27 cellular contexts compared by ENCODE assay signal in genomic region chr2:150319085-150319484, GRCh38.
A peak's percentile ranks its signal among the peaks of the same experiment; 100 is the strongest.
DNase-seq lines count a peak whose midpoint lies in the region; ATAC-seq, FAIRE-seq and TF ChIP-seq lines count a peak whose summit lies in the region.
"Had no signal": no experiment of that assay in that cellular context is flagged by ENCODE, and none has a peak within 500 bp of the region (broad histone marks: within the 10 kb centered on the region; RNA-seq: fewer than 3 reads in every experiment).

No MANE protein-coding gene starts in this region.

- CTCF ChIA-PET in HepG2 (lab: Yijun Ruan, JAX; ENCODE audit: low intra/inter-chr PET ratio, low total read pairs) = no interaction called here

- FAIRE-seq in HepG2 (lab: Jason Lieb, UNC) (no peak), H54 (lab: Jason Lieb, UNC) (peak; percentile 45)
- FAIRE-seq: A204.1, GM12878, GM12892, GM18507 had no signal

- POLR2A ChIA-PET in HepG2 (lab: Yijun Ruan, JAX) = no interaction called here

- H2BK5ac ChIP-seq in trophoblast cell (ENCODE audit: low read depth, low read length, poor library complexity) = no peak overlapping the region

- H3K79me2 ChIP-seq in HepG2 (ENCODE audit: insufficient read depth, low read length) (no peaks in the 10 kb centered on the region), trophoblast cell (ENCODE audit: control insufficient read depth, insufficient read depth, low read length, poor library complexity) (no peaks in the 10 kb centered on the region)

- H3K9me3 ChIP-seq in liver (ENCODE audit: control insufficient read depth in 4 of 4, low read length in 3 of 4) = no peaks in the 10 kb centered on the region
- peaks cover 77% of the 10 kb centered on the region for H3K9me3 ChIP-seq in HepG2 (ENCODE audit: low read length)
- H3K9me3 ChIP-seq in right lobe of liver = peaks cover 0 to 4% (median 0%) of the 10 kb centered on the region in 4 donors
- H3K9me3 ChIP-seq in trophoblast cell (ENCODE audit: insufficient read depth, low read depth, low read length) = no peaks in the 10 kb centered on the region
- H3K9me3 ChIP-seq: BE2C had no signal

- in situ Hi-C loops in HepG2 (cut with HindIII; ENCODE audit: extremely low pct_ligation_motif_present, low pct_unique_long_range_greater_than_20kb) = no loop called here

- H3K9ac ChIP-seq in liver (ENCODE audit: low read depth in 1 of 2, low read length in 2 of 2) = no peak overlapping the region
- H3K9ac ChIP-seq in HepG2 (ENCODE audit: insufficient read depth, low read depth, low read length) = no peak overlapping the region
- no peak overlapping the region for H3K9ac ChIP-seq in trophoblast cell (ENCODE audit: low read length)
- H3K9ac ChIP-seq: BLaER1 had no signal

- no peak overlapping the region for H2AK5ac ChIP-seq in trophoblast cell (ENCODE audit: low read length)

- H3K4me2 ChIP-seq in HepG2 (ENCODE audit: low read depth, low read length) = no peak overlapping the region
- H3K4me2 ChIP-seq in trophoblast cell (ENCODE audit: low read length) = no peak overlapping the region
- H3K4me2 ChIP-seq: BLaER1 had no signal

- TF ChIP-seq EP300 in HepG2 (IDR thresholded peaks at IDR 0.05; ENCODE audit: low read depth in 2 of 2, low read length in 2 of 2) = no peak
- no peak for TF ChIP-seq EP300 in HepG2 (CRISPR knock-in tag; IDR thresholded peaks at IDR 0.05; ENCODE audit: borderline replicate concordance)

- H4K12ac ChIP-seq in trophoblast cell (ENCODE audit: low read depth, low read length) = no peak overlapping the region

- H3K27me3 ChIP-seq in liver (ENCODE audit: control insufficient read depth in 4 of 4, insufficient read depth in 4 of 4, low read length in 3 of 4) (no peaks in the 10 kb centered on the region), HepG2 (ENCODE audit: control insufficient read depth in 1 of 2, insufficient read depth in 2 of 2, low read length in 2 of 2) (no peaks in the 10 kb centered on the region), right lobe of liver (no peaks in the 10 kb centered on the region), trophoblast cell (ENCODE audit: insufficient read depth, low read length) (no peaks in the 10 kb centered on the region)
- H3K27me3 ChIP-seq: BE2C, BLaER1 had no signal

- H3K14ac ChIP-seq in trophoblast cell (ENCODE audit: low read length) = no peak overlapping the region

- H3K4me3 ChIP-seq in liver (ENCODE audit: low read depth in 1 of 3, low read length in 3 of 3) (no peak overlapping the region), HepG2 (replicated peaks in 1 of 3; ENCODE audit: insufficient read depth in 1 of 3, low read depth in 2 of 3, low read length in 3 of 3) (no peak overlapping the region), right lobe of liver (peak overlapping the region in 1 of 3 donors; percentile 7), trophoblast cell (ENCODE audit: low read depth, low read length) (no peak overlapping the region)
- H3K4me3 ChIP-seq: BLaER1, GM12878 had no signal

- TF ChIP-seq CTCF in liver (IDR thresholded peaks at IDR 0.05; ENCODE audit: low read depth, low read length, missing input control) (no peak), HepG2 (CRISPR knock-in tag; IDR thresholded peaks at IDR 0.05) (no peak), right lobe of liver (IDR thresholded peaks at IDR 0.05) (no peak)

- 61% methylated on average over 4 of the region's 4 CpGs for WGBS in liver
- 67% methylated on average over 4 of the region's 4 CpGs for WGBS in HepG2 (ENCODE audit: low lambda C conversion rate)
- WGBS in right lobe of liver (ENCODE audit: insufficient coverage, low coverage, low lambda C conversion rate, missing lambda C conversion rate) = 46% methylated on average over 4 of the region's 4 CpGs
- WGBS in trophoblast cell (ENCODE audit: extremely low coverage, insufficient coverage, insufficient read length) = no CpG with 5 or more reads among the region's 4 CpGs

- H3K4me1 ChIP-seq in liver (ENCODE audit: control insufficient read depth in 4 of 4, insufficient read depth in 4 of 4, low read length in 3 of 4) (peaks cover 2 to 12% (median 7%) of the 10 kb centered on the region in 4 donors), HepG2 (ENCODE audit: insufficient read depth, low read length) (no peaks in the 10 kb centered on the region), right lobe of liver (peaks cover 0 to 22% (median 3%) of the 10 kb centered on the region in 4 donors), trophoblast cell (ENCODE audit: control insufficient read depth in 1 of 2, insufficient read depth in 2 of 2, low read length in 2 of 2) (no peaks in the 10 kb centered on the region)
- H3K4me1 ChIP-seq: BE2C, BLaER1 had no signal

- no peaks in the 10 kb centered on the region for H3K79me1 ChIP-seq in trophoblast cell (ENCODE audit: low read length)

- no peak overlapping the region for H2AFZ ChIP-seq in HepG2 (ENCODE audit: low read length)
- H2AFZ ChIP-seq in trophoblast cell (ENCODE audit: insufficient read depth, low read length, poor library complexity) = no peak overlapping the region

- no peak for ATAC-seq in HepG2
- peak; percentile 54 to 88 (median 70) for ATAC-seq in right lobe of liver
- ATAC-seq in HG03521 (IDR thresholded peaks at IDR 0.05; ENCODE audit: unreplicated experiment) = no peak
- ATAC-seq: GM12878 had no signal

- TF ChIP-seq POLR2A in HepG2 (IDR thresholded peaks at IDR 0.05; ENCODE audit: insufficient read depth in 1 of 2, low read depth in 2 of 2, low read length in 2 of 2) (no peak), H54 (IDR thresholded peaks at IDR 0.05; ENCODE audit: low read depth, low read length) (no peak), right lobe of liver (IDR thresholded peaks at IDR 0.05) (no peak)

- H4K91ac ChIP-seq in trophoblast cell (ENCODE audit: low read depth, low read length) = no peak overlapping the region

- TF ChIP-seq RAD21 in liver (IDR thresholded peaks at IDR 0.05) (peak; percentile 11 to 24), HepG2 (CRISPR knock-in tag; IDR thresholded peaks at IDR 0.05) (no peak)

- H4K8ac ChIP-seq in trophoblast cell (ENCODE audit: low read depth, low read length) = no peak overlapping the region

- intact Hi-C loops in HepG2 (cut with micrococcal nuclease; ENCODE audit: unreplicated experiment) (no loop called here), right lobe of liver (cut with DNase I) (no loop called here)

- H2BK120ac ChIP-seq in trophoblast cell (ENCODE audit: insufficient read depth, low read length, poor library complexity) = no peak overlapping the region

- no peak overlapping the region for H2BK12ac ChIP-seq in trophoblast cell (ENCODE audit: low read length)

- no TSS peak for BruUV-seq in HepG2 (replicated peaks; lab: Mats Ljungman, UMichigan)

- DNase-seq in HepG2 (ENCODE audit: low spot score) = no peak
- DNase-seq in H54 (ENCODE audit: insufficient read length, low spot score) = no peak
- DNase-seq in right lobe of liver = no peak
- DNase-seq in trophoblast cell = peak; percentile 32 to 56
- DNase-seq in SW 1271 (lab: John Stamatoyannopoulos, UW) = no peak
- DNase-seq in SHP77 treated with DMSO at 0.1 percent for 48 hours (lab: John Stamatoyannopoulos, UW) = no peak
- DNase-seq: 8988T; ACHN; BE2C; C1 segment of cervical spinal cord; CD4-positive, alpha-beta memory T cell; CD4-positive, CD25-positive, alpha-beta regulatory T cell; CD8-positive, alpha-beta memory T cell; COR-L47; DMS 273 treated with DMSO at 0.1 percent for 48 hours; DMS153; DMS79; DND-41; EL; GDM1 had no signal

- H3K4ac ChIP-seq in trophoblast cell (ENCODE audit: low read depth, low read length) = no peak overlapping the region

- H3K27ac ChIP-seq in liver (ENCODE audit: low read depth in 1 of 2, low read length in 2 of 2) (peak overlapping the region in 1 of 2 donors; percentile 53), HepG2 (ENCODE audit: extremely low read length, insufficient read depth, low read length) (no peak overlapping the region), right lobe of liver (peak overlapping the region in 1 of 3 donors; percentile 14), trophoblast cell (ENCODE audit: low read depth, low read length) (no peak overlapping the region)
- H3K27ac ChIP-seq: BLaER1 had no signal

- H3K36me3 ChIP-seq in liver (ENCODE audit: control insufficient read depth in 4 of 4, insufficient read depth in 3 of 4, low read depth in 1 of 4, low read length in 3 of 4) (no peaks in the 10 kb centered on the region), HepG2 (replicated peaks in 1 of 2; ENCODE audit: control insufficient read depth in 1 of 2, insufficient read depth in 2 of 2, low read length in 2 of 2) (no peaks in the 10 kb centered on the region), right lobe of liver (no peaks in the 10 kb centered on the region), trophoblast cell (ENCODE audit: control insufficient read depth in 1 of 2, insufficient read depth in 2 of 2, low read length in 2 of 2) (no peaks in the 10 kb centered on the region)
- H3K36me3 ChIP-seq: BE2C, BLaER1 had no signal

- no peaks in the 10 kb centered on the region for H4K20me1 ChIP-seq in HepG2 (ENCODE audit: insufficient read depth, low read length)
- H4K20me1 ChIP-seq: BLaER1 had no signal

- H3K18ac ChIP-seq in trophoblast cell (ENCODE audit: low read length) = no peak overlapping the region

- H3K23ac ChIP-seq in trophoblast cell (ENCODE audit: low read length) = no peak overlapping the region

TF ChIP-seq in liver, 16 proteins besides CTCF, POLR2A, EP300 and RAD21:
- peak in 1 of 2 donors; percentile 13 for TF ChIP-seq JUND (IDR thresholded peaks at IDR 0.05)
- no peak for TF ChIP-seq FOXA1 (IDR thresholded peaks at IDR 0.05)
- TF ChIP-seq HNF4A (conservative IDR thresholded peaks at IDR 0.05) = peak in 1 of 2 donors; percentile 25

TF ChIP-seq in HepG2, 621 proteins besides CTCF, POLR2A, EP300 and RAD21 (continues in another document):
- TF ChIP-seq ZBTB43 (CRISPR knock-in tag; conservative IDR thresholded peaks at IDR 0.05) (no peak), ATRX (CRISPR knock-in tag; IDR thresholded peaks at IDR 0.05; ENCODE audit: borderline replicate concordance) (no peak), ETV6 (CRISPR knock-in tag; conservative IDR thresholded peaks at IDR 0.05) (no peak), MAFF (IDR thresholded peaks at IDR 0.05; ENCODE audit: low read depth, low read length) (no peak), SCMH1 (CRISPR knock-in tag; IDR thresholded peaks at IDR 0.05; ENCODE audit: borderline replicate concordance) (no peak), NFKB2 (CRISPR knock-in tag; IDR thresholded peaks at IDR 0.05; ENCODE audit: borderline replicate concordance) (no peak), RCOR2 (CRISPR knock-in tag; IDR thresholded peaks at IDR 0.05) (no peak), ZSCAN31 (CRISPR knock-in tag; IDR thresholded peaks at IDR 0.05; ENCODE audit: low read depth) (no peak), POLR2G (IDR thresholded peaks at IDR 0.05; ENCODE audit: low read depth, low read length) (no peak)

Comparison
In these comparisons a context has a peak if more than half of its experiments do, and no peak if none do; other contexts are left out.
1. ATAC-seq: peak in right lobe of liver (4 of 4); none in HepG2 (single experiment) and HG03521 (single experiment).
2. DNase-seq: peak in trophoblast cell (2 of 2); none in HepG2 (single experiment), H54 (single experiment), right lobe of liver (0 of 3), SW 1271 (0 of 2) and SHP77 treated with DMSO at 0.1 percent for 48 hours (single experiment).